ENCODE assay signal across 12 cellular contexts in genomic region chr1:26574690-26575349, GRCh38. TPM values are rescaled to one million over a fixed set of nuclear protein-coding genes. Genes with fewer than 3 reads are reported as not detected.
DNase-seq lines count a peak whose midpoint lies in the region; ATAC-seq, FAIRE-seq and TF ChIP-seq lines count a peak whose summit lies in the region.
"Had no signal": no experiment of that assay in that cellular context is flagged by ENCODE, and none has a peak within 500 bp of the region (broad histone marks: within the 10 kb centered on the region; RNA-seq: fewer than 3 reads in every experiment).

No MANE protein-coding gene starts in this region.

- H3K9ac ChIP-seq in kidney (ENCODE audit: low read length in 2 of 2) = no peak overlapping the region

- CTCF ChIA-PET in activated naive CD4-positive, alpha-beta T cell treated with anti-CD3 and anti-CD28 coated beads for 36 hours (lab: Charles Lee) = no interaction called here
- CTCF ChIA-PET in Calu3 (lab: Charles Lee) = no interaction called here

- ATAC-seq in HG02763 (IDR thresholded peaks at IDR 0.05; ENCODE audit: unreplicated experiment) = no peak
- ATAC-seq in HG02884 (IDR thresholded peaks at IDR 0.05; ENCODE audit: unreplicated experiment) = no peak
- ATAC-seq: PC-3 had no signal

- peak; percentile 15 for DNase-seq in activated naive CD4-positive, alpha-beta T cell treated with anti-CD3 and anti-CD28 coated beads for 36 hours
- DNase-seq in activated naive CD4-positive, alpha-beta T cell treated with anti-CD3 and anti-CD28 coated beads, Interleukin-2, amount 50 U/mL, for 16 hours = no peak
- DNase-seq in astrocyte of the cerebellum (ENCODE audit: low read depth) (peak; percentile 29), kidney (peak; percentile 55), stromal cell of bone marrow (ENCODE audit: low read depth) (peak; percentile 54), Calu3 (no peak)
- DNase-seq: mesenchymal stem cell, NCI-H187, PC-3 had no signal

- H3K27ac Mint-ChIP-seq in activated naive CD4-positive, alpha-beta T cell treated with anti-CD3 and anti-CD28 coated beads for 36 hours = no peak overlapping the region
- H3K27ac Mint-ChIP-seq in Calu3 (ENCODE audit: unreplicated experiment) = no peak overlapping the region

- no peak overlapping the region for H3K27ac ChIP-seq in kidney (ENCODE audit: low read depth in 2 of 2, low read length in 2 of 2)

- peaks cover 9 to 24% of the 10 kb centered on the region in 2 donors for H3K36me3 ChIP-seq in kidney (ENCODE audit: control insufficient read depth in 1 of 2, insufficient read depth in 2 of 2, low read length in 2 of 2)

- no peaks in the 10 kb centered on the region for H3K9me3 Mint-ChIP-seq in activated naive CD4-positive, alpha-beta T cell treated with anti-CD3 and anti-CD28 coated beads for 36 hours
- no peaks in the 10 kb centered on the region for H3K9me3 Mint-ChIP-seq in Calu3 (ENCODE audit: low read depth, unreplicated experiment)

- intact Hi-C loops in activated naive CD4-positive, alpha-beta T cell treated with anti-CD3 and anti-CD28 coated beads for 36 hours (cut with micrococcal nuclease) = no loop called here
- intact Hi-C loops in kidney (cut with DNase I) (no loop called here), Calu3 (cut with micrococcal nuclease; ENCODE audit: unreplicated experiment) (no loop called here)

- no peak overlapping the region for H3K4me3 ChIP-seq in astrocyte of the cerebellum (ENCODE audit: low read depth, low read length)
- H3K4me3 ChIP-seq in kidney (ENCODE audit: low read length in 2 of 2) = no peak overlapping the region
- H3K4me3 ChIP-seq: smooth muscle cell had no signal

- FAIRE-seq in kidney (lab: Jason Lieb, UNC) = no peak

- peaks cover 21% of the 10 kb centered on the region for H3K36me3 Mint-ChIP-seq in activated naive CD4-positive, alpha-beta T cell treated with anti-CD3 and anti-CD28 coated beads for 36 hours (ENCODE audit: low read depth)
- H3K36me3 Mint-ChIP-seq in Calu3 (ENCODE audit: insufficient read depth, unreplicated experiment) = peaks cover 12% of the 10 kb centered on the region

- in situ Hi-C loops in astrocyte of the cerebellum (cut with HindIII; ENCODE audit: low sequenced_read_pairs) = no loop called here

- TF ChIP-seq CTCF in astrocyte of the cerebellum (IDR thresholded peaks at IDR 0.05; ENCODE audit: low read depth, low read length, missing control alignments) = no peak
- no peak for TF ChIP-seq CTCF in kidney (IDR thresholded peaks at IDR 0.05; ENCODE audit: borderline replicate concordance, extremely low read depth, insufficient read depth)
- no peak for TF ChIP-seq CTCF in Calu3 (IDR thresholded peaks at IDR 0.05; ENCODE audit: unreplicated experiment)

- H3K4me3 Mint-ChIP-seq in activated naive CD4-positive, alpha-beta T cell treated with anti-CD3 and anti-CD28 coated beads for 36 hours = no peak overlapping the region
- no peak overlapping the region for H3K4me3 Mint-ChIP-seq in Calu3 (ENCODE audit: low read depth, unreplicated experiment)

- H3K27me3 Mint-ChIP-seq in activated naive CD4-positive, alpha-beta T cell treated with anti-CD3 and anti-CD28 coated beads for 36 hours (ENCODE audit: low read depth) = no peaks in the 10 kb centered on the region
- H3K27me3 Mint-ChIP-seq in Calu3 (ENCODE audit: unreplicated experiment) = no peaks in the 10 kb centered on the region

- no peaks in the 10 kb centered on the region for H3K9me3 ChIP-seq in kidney (ENCODE audit: control insufficient read depth in 1 of 2, low read length in 2 of 2)

- no peaks in the 10 kb centered on the region for H3K4me1 ChIP-seq in kidney (ENCODE audit: control insufficient read depth in 1 of 2, insufficient read depth in 1 of 2, low read depth in 1 of 2, low read length in 2 of 2)

- H3K4me1 Mint-ChIP-seq in activated naive CD4-positive, alpha-beta T cell treated with anti-CD3 and anti-CD28 coated beads for 36 hours (ENCODE audit: low read depth) = peaks cover 27% of the 10 kb centered on the region
- no peaks in the 10 kb centered on the region for H3K4me1 Mint-ChIP-seq in Calu3 (ENCODE audit: low read depth, unreplicated experiment)

- BruUV-seq in Calu3 (replicated peaks; lab: Mats Ljungman, UMichigan) = no TSS peak

RNA-seq across cellular contexts. Expression of gene RPS6KA1, which starts 45.3 kb away (rescaled TPM):
- total RNA-seq in activated naive CD4-positive, alpha-beta T cell treated with anti-CD3 and anti-CD28 coated beads for 36 hours = 10 to 100 TPM; 83.5 to 86.4 TPM
- total RNA-seq in kidney = 58.1 TPM
- polyA plus RNA-seq in kidney (ENCODE audit: insufficient read depth, low read depth, low replicate concordance) = 39.5 TPM
- total RNA-seq in Calu3 (2022) = 25.8 and 28.1 TPM in 2 replicates

Comparison
In these comparisons a context has a peak if more than half of its experiments do, and no peak if none do; other contexts are left out.
1. DNase-seq: peak in activated naive CD4-positive, alpha-beta T cell treated with anti-CD3 and anti-CD28 coated beads for 36 hours (single experiment), astrocyte of the cerebellum (single experiment), kidney (single experiment) and stromal cell of bone marrow (single experiment); none in activated naive CD4-positive, alpha-beta T cell treated with anti-CD3 and anti-CD28 coated beads, Interleukin-2, amount 50 U/mL, for 16 hours (single experiment) and Calu3 (single experiment).